ENCODE assay signal across 18 cellular contexts in genomic region chr10:95976295-95977229, GRCh38.
DNase-seq lines count a peak whose midpoint lies in the region; ATAC-seq lines count a peak whose summit lies in the region.
"Had no signal": no experiment of that assay in that cellular context is flagged by ENCODE, and none has a peak within 500 bp of the region (broad histone marks: within the 10 kb centered on the region; RNA-seq: fewer than 3 reads in every experiment).

No MANE protein-coding gene starts in this region.

- ATAC-seq in left lobe of liver (peak; percentile 70), HG03439 (IDR thresholded peaks at IDR 0.05; ENCODE audit: unreplicated experiment) (no peak), GM19455 (IDR thresholded peaks at IDR 0.05; ENCODE audit: unreplicated experiment) (no peak)
- ATAC-seq: effector memory CD8-positive, alpha-beta T cell; SK-N-SH treated with all-trans-retinoic acid at 6 μM for 48 hours had no signal

- DNase-seq in CD1c-positive myeloid dendritic cell (ENCODE audit: extremely low spot score) (peak; percentile 69), Kasumi-1 (lab: John Stamatoyannopoulos, UW) (peak; percentile 53 to 64), SIG-M5 treated with dmso at 0.1 percent for 504 hours (lab: John Stamatoyannopoulos, UW; ENCODE audit: unreplicated experiment) (peak; percentile 57), left lobe of liver (ENCODE audit: low spot score) (no peak), NK-92 (lab: John Stamatoyannopoulos, UW; ENCODE audit: unreplicated experiment) (no peak)
- DNase-seq in activated effector memory CD4-positive, alpha-beta T cell treated with Interleukin-2 at 50 U/mL for 16 hours, result no peak
- DNase-seq: activated CD4-positive, alpha-beta T cell treated with anti-CD3 and anti-CD28 coated beads, Interleukin-2, amount 50 U/mL, for 4 hours; activated naive CD4-positive, alpha-beta T cell treated with anti-CD3 and anti-CD28 coated beads, Interleukin-2, amount 10 ng/mL, durations not matched to agents 7 days and 5 days; activated T-cell treated with anti-CD3 and anti-CD28 coated beads for 4 hours; C1 segment of cervical spinal cord; DMS153; effector memory CD8-positive, alpha-beta T cell; NCI-H146; NCI-H2171 treated with DMSO at 0.1 percent for 48 hours; stimulated activated CD8-positive, alpha-beta memory T cell treated with anti-CD3 and anti-CD28 coated beads, Interleukin-4, amount 100 ng/mL, for 48 hours had no signal

Comparison
In these comparisons a context has a peak if more than half of its experiments do, and no peak if none do; other contexts are left out.
1. DNase-seq: peak in CD1c-positive myeloid dendritic cell (single experiment), Kasumi-1 (2 of 2) and SIG-M5 treated with dmso at 0.1 percent for 504 hours (single experiment); none in left lobe of liver (single experiment), NK-92 (single experiment) and activated effector memory CD4-positive, alpha-beta T cell treated with Interleukin-2 at 50 U/mL for 16 hours (single experiment).